Comparison of ENCODE assay signal across 16 cellular contexts in genomic region chr9:121809356-121810050, GRCh38.
DNase-seq lines count a peak whose midpoint lies in the region; ATAC-seq and TF ChIP-seq lines count a peak whose summit lies in the region.
"Had no signal": no experiment of that assay in that cellular context is flagged by ENCODE, and none has a peak within 500 bp of the region (broad histone marks: within the 10 kb centered on the region; RNA-seq: fewer than 3 reads in every experiment).

No MANE protein-coding gene starts in this region.

- H2AK5ac ChIP-seq in neuronal stem cell (ENCODE audit: low read depth, low read length) = peak overlapping the region; percentile 51

- DNase-seq in AG20443 (ENCODE audit: low spot score) (peak; percentile 12), endodermal cell (peak; percentile 34), neuronal stem cell (ENCODE audit: low spot score) (no peak), progenitor cell of endocrine pancreas (ENCODE audit: low spot score, unreplicated experiment) (no peak)
- DNase-seq: AML-193; BE2C; CD4-positive, alpha-beta T cell; CD8-positive, alpha-beta memory T cell; DND-41; GOT3; HCEC 1CT had no signal

- 94 to 95% methylated on average over 6 to 15 of the region's 15 CpGs for WGBS in endodermal cell (ENCODE audit: insufficient coverage in 1 of 2, insufficient read length in 1 of 2), 2 experiments
- WGBS in neuronal stem cell (ENCODE audit: extremely low coverage in 2 of 2, insufficient read length in 2 of 2, insufficient replicate concordance in 1 of 2), 2 donors = no CpG with 5 or more reads among the region's 15 CpGs

- no peak overlapping the region for H2BK12ac ChIP-seq in neuronal stem cell (ENCODE audit: low read length)

- TF ChIP-seq CTCF in endodermal cell (conservative IDR thresholded peaks at IDR 0.05) (no peak), progenitor cell of endocrine pancreas (IDR thresholded peaks at IDR 0.05; ENCODE audit: unreplicated experiment) (no peak)

- H3K9ac ChIP-seq in endodermal cell (ENCODE audit: extremely low read depth, low read length, poor library complexity, severe bottlenecking) (no peak overlapping the region), neuronal stem cell (ENCODE audit: low read depth, low read length, poor library complexity) (no peak overlapping the region)
- H3K9ac ChIP-seq: BLaER1 treated with 17β-estradiol and CSF1 and Interleukin-3, amounts not matched to agents 10 nM and 100 nM had no signal

- H3K4ac ChIP-seq in neuronal stem cell (ENCODE audit: low read length) = no peak overlapping the region

- no peaks in the 10 kb centered on the region for H3K4me1 ChIP-seq in endodermal cell (ENCODE audit: control insufficient read depth, insufficient read depth, low read length)
- H3K4me1 ChIP-seq in neuronal stem cell (ENCODE audit: control insufficient read depth in 2 of 2, insufficient read depth in 1 of 2, low read depth in 1 of 2, low read length in 2 of 2) = peaks cover under 1 to 15% of the 10 kb centered on the region in 2 donors
- H3K4me1 ChIP-seq: BE2C had no signal

- no peak overlapping the region for H2BK5ac ChIP-seq in neuronal stem cell (ENCODE audit: low read length)

- H3K36me3 ChIP-seq in endodermal cell (ENCODE audit: control insufficient read depth, insufficient read depth, low read length) (no peaks in the 10 kb centered on the region), neuronal stem cell (replicated peaks in 1 of 2; ENCODE audit: control insufficient read depth in 2 of 2, insufficient read depth in 2 of 2, low read length in 2 of 2) (no peaks in the 10 kb centered on the region)
- H3K36me3 ChIP-seq: BE2C; BLaER1 treated with 17β-estradiol and CSF1 and Interleukin-3, amounts not matched to agents 10 nM and 100 nM had no signal

- peak overlapping the region; percentile 27 for H3K18ac ChIP-seq in neuronal stem cell (ENCODE audit: low read length)

- H3K9me3 Mint-ChIP-seq in endodermal cell (peaks cover 6% of the 10 kb centered on the region), progenitor cell of endocrine pancreas (ENCODE audit: low read depth) (peaks cover 7% of the 10 kb centered on the region)

- H3K23ac ChIP-seq in neuronal stem cell (ENCODE audit: low read depth, low read length, poor library complexity) = no peak overlapping the region

- H3K36me3 Mint-ChIP-seq in endodermal cell (ENCODE audit: low read depth) = no peaks in the 10 kb centered on the region
- H3K36me3 Mint-ChIP-seq in progenitor cell of endocrine pancreas (ENCODE audit: insufficient read depth) = no peaks in the 10 kb centered on the region
- H3K36me3 Mint-ChIP-seq: CD14-positive monocyte had no signal

- no peak overlapping the region for H4K91ac ChIP-seq in neuronal stem cell (ENCODE audit: low read depth, low read length, poor library complexity)

- H3K27me3 Mint-ChIP-seq in endodermal cell (ENCODE audit: insufficient read depth) (peaks cover 5% of the 10 kb centered on the region), progenitor cell of endocrine pancreas (peaks cover 3% of the 10 kb centered on the region)
- H3K27me3 Mint-ChIP-seq: CD4-positive, alpha-beta T cell; CD8-positive, alpha-beta memory T cell had no signal

- H3K79me1 ChIP-seq in neuronal stem cell (ENCODE audit: low read depth, low read length) = no peaks in the 10 kb centered on the region

- no peak overlapping the region for H3K14ac ChIP-seq in neuronal stem cell (ENCODE audit: low read length)

- H3K4me2 ChIP-seq in neuronal stem cell (ENCODE audit: insufficient read depth, low read length, poor library complexity, severe bottlenecking) = no peak overlapping the region
- H3K4me2 ChIP-seq: BLaER1 treated with 17β-estradiol and CSF1 and Interleukin-3, amounts not matched to agents 10 nM and 100 nM had no signal

- no peak overlapping the region for H4K8ac ChIP-seq in neuronal stem cell (ENCODE audit: low read depth, low read length)

- H3K27me3 ChIP-seq in endodermal cell (ENCODE audit: control insufficient read depth, insufficient read depth, low read length, poor library complexity, severe bottlenecking) (peaks cover 15% of the 10 kb centered on the region), neuronal stem cell (ENCODE audit: control insufficient read depth in 3 of 3, insufficient read depth in 3 of 3, low read depth in 1 of 3, low read length in 3 of 3) (peaks cover 0 to 28% (median 2%) of the 10 kb centered on the region in 3 experiments)
- H3K27me3 ChIP-seq: BE2C; BLaER1 treated with 17β-estradiol and CSF1 and Interleukin-3, amounts not matched to agents 10 nM and 100 nM had no signal

- H3K27ac Mint-ChIP-seq in endodermal cell = no peak overlapping the region
- H3K27ac Mint-ChIP-seq in progenitor cell of endocrine pancreas = no peak overlapping the region
- H3K27ac Mint-ChIP-seq: CD14-positive monocyte; CD4-positive, alpha-beta T cell had no signal

- H3K4me3 Mint-ChIP-seq in endodermal cell (no peak overlapping the region), progenitor cell of endocrine pancreas (ENCODE audit: low read depth) (no peak overlapping the region)
- H3K4me3 Mint-ChIP-seq: CD14-positive monocyte; CD4-positive, alpha-beta T cell; CD8-positive, alpha-beta memory T cell had no signal

- peaks cover 5% of the 10 kb centered on the region for H3K9me3 ChIP-seq in endodermal cell (ENCODE audit: control insufficient read depth, low read length)
- H3K9me3 ChIP-seq in neuronal stem cell (replicated peaks in 1 of 2; ENCODE audit: control insufficient read depth in 2 of 2, insufficient read depth in 1 of 2, low read depth in 1 of 2, low read length in 2 of 2) = no peaks in the 10 kb centered on the region

- H3K27ac ChIP-seq in endodermal cell (ENCODE audit: low read depth, low read length) (no peak overlapping the region), neuronal stem cell (replicated peaks; ENCODE audit: low read length) (no peak overlapping the region)
- H3K27ac ChIP-seq: 22Rv1; BLaER1 treated with 17β-estradiol and CSF1 and Interleukin-3, amounts not matched to agents 10 nM and 100 nM had no signal

- no peak overlapping the region for H2BK120ac ChIP-seq in neuronal stem cell (ENCODE audit: low read depth, low read length)

- no peak for ATAC-seq in esophagus mucosa
- ATAC-seq in HG03039 (IDR thresholded peaks at IDR 0.05; ENCODE audit: unreplicated experiment) = no peak

- no peak overlapping the region for H2AFZ ChIP-seq in neuronal stem cell (ENCODE audit: low read length)

- H3K4me1 Mint-ChIP-seq in endodermal cell = peaks cover 5% of the 10 kb centered on the region
- H3K4me1 Mint-ChIP-seq in progenitor cell of endocrine pancreas (ENCODE audit: low read depth) = peaks cover under 1% of the 10 kb centered on the region
- H3K4me1 Mint-ChIP-seq: CD14-positive monocyte; CD8-positive, alpha-beta memory T cell had no signal

- no peak overlapping the region for H2BK15ac ChIP-seq in neuronal stem cell (ENCODE audit: low read length)

- H3K4me3 ChIP-seq in endodermal cell (ENCODE audit: low read length) (no peak overlapping the region), neuronal stem cell (ENCODE audit: low read length in 2 of 2) (no peak overlapping the region)
- H3K4me3 ChIP-seq: BLaER1 treated with 17β-estradiol and CSF1 and Interleukin-3, amounts not matched to agents 10 nM and 100 nM had no signal

Comparison
In these comparisons a context has a peak if more than half of its experiments do, and no peak if none do; other contexts are left out.
1. DNase-seq: peak in AG20443 (single experiment) and endodermal cell (single experiment); none in neuronal stem cell (single experiment) and progenitor cell of endocrine pancreas (single experiment).